ENCODE assay signal across 1 cellular context in genomic region chr17:67390006-67390645, GRCh38.
TF ChIP-seq lines count a peak whose summit lies in the region.

No MANE protein-coding gene starts in this region.

TF ChIP-seq in SK-N-SH treated with all-trans-retinoic acid at 6 μM for 48 hours, 23 proteins besides CTCF, POLR2A, EP300 and RAD21 (continued from another document):
- no peak for TF ChIP-seq POU6F1 (CRISPR knock-in tag; IDR thresholded peaks at IDR 0.05; ENCODE audit: borderline replicate concordance, low read depth)
- no peak for TF ChIP-seq ZFP30 (CRISPR knock-in tag; IDR thresholded peaks at IDR 0.05)
- no peak for TF ChIP-seq TSHZ2 (CRISPR knock-in tag; IDR thresholded peaks at IDR 0.05)
- TF ChIP-seq RARB (CRISPR knock-in tag; IDR thresholded peaks at IDR 0.05), result no peak
- TF ChIP-seq ZNF70 (CRISPR knock-in tag; IDR thresholded peaks at IDR 0.05), result no peak
TF ChIP-seq in SK-N-SH treated with all-trans-retinoic acid at 6 μM for 48 hours: peak in this region for 0.
